ENCODE assay signal across 31 cellular contexts in genomic region chr13:105121221-105121620, GRCh38.
"Had no signal": no experiment of that assay in that cellular context is flagged by ENCODE, and none has a peak within 500 bp of the region (broad histone marks: within the 10 kb centered on the region; RNA-seq: fewer than 3 reads in every experiment).

No MANE protein-coding gene starts in this region.

- H3K4me3 ChIP-seq: adrenal gland, body of pancreas, breast epithelium had no signal

- DNase-seq: activated B cell treated with CpG ODN at 0.5 μM for 24 hours; activated CD4-positive, alpha-beta memory T cell treated with anti-CD3 and anti-CD28 coated beads for 36 hours; activated CD4-positive, alpha-beta T cell treated with anti-CD3 and anti-CD28 coated beads for 4 hours; activated CD4-positive, alpha-beta T cell treated with anti-CD3 and anti-CD28 coated beads, Interleukin-2, amount 10 ng/mL, durations not matched to agents 24 days and 14 days; activated CD4-positive, alpha-beta T cell treated with anti-CD3 and anti-CD28 coated beads, Interleukin-2, amount 50 U/mL, for 1 hour; activated CD4-positive, alpha-beta T cell treated with anti-CD3 and anti-CD28 coated beads, Interleukin-2, amount 50 U/mL, for 4 hours; activated CD4-positive, CD25-positive, alpha-beta regulatory T cell treated with anti-CD3 and anti-CD28 coated beads, Interleukin-2, amount 50 U/mL, for 72 hours; activated CD8-positive, alpha-beta memory T cell treated with anti-CD3 and anti-CD28 coated beads, Interleukin-2, amount 50 U/mL, for 4 hours; activated CD8-positive, alpha-beta T cell treated with anti-CD3 and anti-CD28 coated beads for 36 hours; activated effector memory CD4-positive, alpha-beta T cell treated with anti-CD3 and anti-CD28 coated beads, Interleukin-2, amount 50 U/mL, for 16 hours; activated gamma-delta T cell treated with Interleukin-2 at 50 U/mL for 16 hours; activated naive CD4-positive, alpha-beta T cell; activated naive CD4-positive, alpha-beta T cell treated with anti-CD3 and anti-CD28 coated beads for 36 hours; activated naive CD4-positive, alpha-beta T cell treated with anti-CD3 and anti-CD28 coated beads, Interleukin-2, amount 50 U/mL, for 16 hours; activated naive CD8-positive, alpha-beta T cell treated with anti-CD3 and anti-CD28 coated beads for 36 hours; activated T-cell treated with anti-CD3 and anti-CD28 coated beads for 4 hours; activated T-cell treated with anti-CD3 and anti-CD28 coated beads, Interleukin-2, amount 50 U/mL, for 1 hour; activated T-cell treated with anti-CD3 and anti-CD28 coated beads, Interleukin-2, amount 50 U/mL, for 4 hours; activated T-cell treated with anti-CD3 and anti-CD28 coated beads, Interleukin-2, amount 50 U/mL, for 72 hours; adrenal gland; amniotic stem cell; aorta; body of pancreas; brain microvascular endothelial cell; central memory CD4-positive, alpha-beta T cell; T-helper 1 cell; T-helper 2 cell; T-helper 9 cell had no signal

- ATAC-seq: activated CD8-positive, alpha-beta T cell treated with anti-CD3 and anti-CD28 coated beads for 36 hours; activated naive CD4-positive, alpha-beta T cell treated with anti-CD3 and anti-CD28 coated beads, Interleukin-2, amount 50 U/mL, for 72 hours; activated T-cell treated with anti-CD3 and anti-CD28 coated beads, Interleukin-2, amount 50 U/mL, for 4 hours; activated T-cell treated with anti-CD3 and anti-CD28 coated beads, Interleukin-2, amount 50 U/mL, for 72 hours; activated T-helper 17 cell treated with anti-CD3 and anti-CD28 coated beads, Interleukin-2, amount 50 U/mL, for 72 hours; body of pancreas had no signal
